In the genomic region with DNA sequence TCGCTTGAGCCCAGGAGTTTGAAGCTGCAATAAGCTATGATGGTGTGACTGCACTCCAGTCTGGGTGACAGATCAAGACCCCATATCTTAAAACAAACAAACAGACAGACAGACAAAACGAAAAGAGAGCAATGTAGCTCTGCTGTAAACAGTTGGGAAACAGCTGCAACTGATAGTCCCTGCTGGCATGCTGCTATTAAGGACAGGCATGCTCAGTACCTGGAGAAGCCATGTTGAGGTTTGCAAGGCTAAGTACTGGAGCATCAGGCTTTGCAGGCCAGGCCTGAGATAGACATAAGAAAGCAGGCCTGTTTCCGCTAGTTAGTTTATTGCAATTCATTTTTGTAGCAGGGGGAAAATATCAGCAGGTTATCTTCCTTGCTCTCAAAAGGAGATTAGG, we compare ENCODE assay signal across 3 cellular contexts.
TF ChIP-seq lines count a peak whose summit lies in the region.

No MANE protein-coding gene starts in this region.

TF ChIP-seq in GM23338, 12 proteins besides CTCF, POLR2A, EP300 and RAD21 (continues in another document):
- no peak for TF ChIP-seq ZNF331 (CRISPR knock-in tag; IDR thresholded peaks at IDR 0.05; ENCODE audit: low read depth)
- TF ChIP-seq POLR2AphosphoS5 (IDR thresholded peaks at IDR 0.05; ENCODE audit: low read depth), result no peak
- TF ChIP-seq, protein P1, sequence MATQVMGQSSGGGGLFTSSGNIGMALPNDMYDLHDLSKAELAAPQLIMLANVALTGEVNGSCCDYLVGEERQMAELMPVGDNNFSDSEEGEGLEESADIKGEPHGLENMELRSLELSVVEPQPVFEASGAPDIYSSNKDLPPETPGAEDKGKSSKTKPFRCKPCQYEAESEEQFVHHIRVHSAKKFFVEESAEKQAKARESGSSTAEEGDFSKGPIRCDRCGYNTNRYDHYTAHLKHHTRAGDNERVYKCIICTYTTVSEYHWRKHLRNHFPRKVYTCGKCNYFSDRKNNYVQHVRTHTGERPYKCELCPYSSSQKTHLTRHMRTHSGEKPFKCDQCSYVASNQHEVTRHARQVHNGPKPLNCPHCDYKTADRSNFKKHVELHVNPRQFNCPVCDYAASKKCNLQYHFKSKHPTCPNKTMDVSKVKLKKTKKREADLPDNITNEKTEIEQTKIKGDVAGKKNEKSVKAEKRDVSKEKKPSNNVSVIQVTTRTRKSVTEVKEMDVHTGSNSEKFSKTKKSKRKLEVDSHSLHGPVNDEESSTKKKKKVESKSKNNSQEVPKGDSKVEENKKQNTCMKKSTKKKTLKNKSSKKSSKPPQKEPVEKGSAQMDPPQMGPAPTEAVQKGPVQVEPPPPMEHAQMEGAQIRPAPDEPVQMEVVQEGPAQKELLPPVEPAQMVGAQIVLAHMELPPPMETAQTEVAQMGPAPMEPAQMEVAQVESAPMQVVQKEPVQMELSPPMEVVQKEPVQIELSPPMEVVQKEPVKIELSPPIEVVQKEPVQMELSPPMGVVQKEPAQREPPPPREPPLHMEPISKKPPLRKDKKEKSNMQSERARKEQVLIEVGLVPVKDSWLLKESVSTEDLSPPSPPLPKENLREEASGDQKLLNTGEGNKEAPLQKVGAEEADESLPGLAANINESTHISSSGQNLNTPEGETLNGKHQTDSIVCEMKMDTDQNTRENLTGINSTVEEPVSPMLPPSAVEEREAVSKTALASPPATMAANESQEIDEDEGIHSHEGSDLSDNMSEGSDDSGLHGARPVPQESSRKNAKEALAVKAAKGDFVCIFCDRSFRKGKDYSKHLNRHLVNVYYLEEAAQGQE (IDR thresholded peaks at IDR 0.05; ENCODE audit: unreplicated experiment), result no peak

TF ChIP-seq in WTC11, 78 proteins besides CTCF, POLR2A, EP300 and RAD21:
- TF ChIP-seq NFE2L1 (CRISPR knock-in tag; IDR thresholded peaks at IDR 0.05), result no peak
- no peak for TF ChIP-seq SOX15 (CRISPR knock-in tag; IDR thresholded peaks at IDR 0.05)
- TF ChIP-seq, protein P2, sequence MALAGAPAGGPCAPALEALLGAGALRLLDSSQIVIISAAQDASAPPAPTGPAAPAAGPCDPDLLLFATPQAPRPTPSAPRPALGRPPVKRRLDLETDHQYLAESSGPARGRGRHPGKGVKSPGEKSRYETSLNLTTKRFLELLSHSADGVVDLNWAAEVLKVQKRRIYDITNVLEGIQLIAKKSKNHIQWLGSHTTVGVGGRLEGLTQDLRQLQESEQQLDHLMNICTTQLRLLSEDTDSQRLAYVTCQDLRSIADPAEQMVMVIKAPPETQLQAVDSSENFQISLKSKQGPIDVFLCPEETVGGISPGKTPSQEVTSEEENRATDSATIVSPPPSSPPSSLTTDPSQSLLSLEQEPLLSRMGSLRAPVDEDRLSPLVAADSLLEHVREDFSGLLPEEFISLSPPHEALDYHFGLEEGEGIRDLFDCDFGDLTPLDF (CRISPR knock-in tag; IDR thresholded peaks at IDR 0.05), result no peak
- TF ChIP-seq TP53 (CRISPR knock-in tag; IDR thresholded peaks at IDR 0.05), result no peak
- TF ChIP-seq RORB (CRISPR knock-in tag; IDR thresholded peaks at IDR 0.05), result no peak
- TF ChIP-seq, protein P3, sequence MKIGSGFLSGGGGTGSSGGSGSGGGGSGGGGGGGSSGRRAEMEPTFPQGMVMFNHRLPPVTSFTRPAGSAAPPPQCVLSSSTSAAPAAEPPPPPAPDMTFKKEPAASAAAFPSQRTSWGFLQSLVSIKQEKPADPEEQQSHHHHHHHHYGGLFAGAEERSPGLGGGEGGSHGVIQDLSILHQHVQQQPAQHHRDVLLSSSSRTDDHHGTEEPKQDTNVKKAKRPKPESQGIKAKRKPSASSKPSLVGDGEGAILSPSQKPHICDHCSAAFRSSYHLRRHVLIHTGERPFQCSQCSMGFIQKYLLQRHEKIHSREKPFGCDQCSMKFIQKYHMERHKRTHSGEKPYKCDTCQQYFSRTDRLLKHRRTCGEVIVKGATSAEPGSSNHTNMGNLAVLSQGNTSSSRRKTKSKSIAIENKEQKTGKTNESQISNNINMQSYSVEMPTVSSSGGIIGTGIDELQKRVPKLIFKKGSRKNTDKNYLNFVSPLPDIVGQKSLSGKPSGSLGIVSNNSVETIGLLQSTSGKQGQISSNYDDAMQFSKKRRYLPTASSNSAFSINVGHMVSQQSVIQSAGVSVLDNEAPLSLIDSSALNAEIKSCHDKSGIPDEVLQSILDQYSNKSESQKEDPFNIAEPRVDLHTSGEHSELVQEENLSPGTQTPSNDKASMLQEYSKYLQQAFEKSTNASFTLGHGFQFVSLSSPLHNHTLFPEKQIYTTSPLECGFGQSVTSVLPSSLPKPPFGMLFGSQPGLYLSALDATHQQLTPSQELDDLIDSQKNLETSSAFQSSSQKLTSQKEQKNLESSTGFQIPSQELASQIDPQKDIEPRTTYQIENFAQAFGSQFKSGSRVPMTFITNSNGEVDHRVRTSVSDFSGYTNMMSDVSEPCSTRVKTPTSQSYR (CRISPR knock-in tag; IDR thresholded peaks at IDR 0.05), result no peak
- TF ChIP-seq, protein P4, sequence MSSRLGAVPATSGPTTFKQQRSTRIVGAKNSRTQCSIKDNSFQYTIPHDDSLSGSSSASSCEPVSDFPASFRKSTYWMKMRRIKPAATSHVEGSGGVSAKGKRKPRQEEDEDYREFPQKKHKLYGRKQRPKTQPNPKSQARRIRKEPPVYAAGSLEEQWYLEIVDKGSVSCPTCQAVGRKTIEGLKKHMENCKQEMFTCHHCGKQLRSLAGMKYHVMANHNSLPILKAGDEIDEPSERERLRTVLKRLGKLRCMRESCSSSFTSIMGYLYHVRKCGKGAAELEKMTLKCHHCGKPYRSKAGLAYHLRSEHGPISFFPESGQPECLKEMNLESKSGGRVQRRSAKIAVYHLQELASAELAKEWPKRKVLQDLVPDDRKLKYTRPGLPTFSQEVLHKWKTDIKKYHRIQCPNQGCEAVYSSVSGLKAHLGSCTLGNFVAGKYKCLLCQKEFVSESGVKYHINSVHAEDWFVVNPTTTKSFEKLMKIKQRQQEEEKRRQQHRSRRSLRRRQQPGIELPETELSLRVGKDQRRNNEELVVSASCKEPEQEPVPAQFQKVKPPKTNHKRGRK (CRISPR knock-in tag; IDR thresholded peaks at IDR 0.05; ENCODE audit: borderline replicate concordance), result no peak

TF ChIP-seq in H1, 55 proteins besides CTCF, POLR2A, EP300 and RAD21:
- TF ChIP-seq TCF12 (IDR thresholded peaks at IDR 0.05; ENCODE audit: low read depth, low read length) (no peak), SIN3A (conservative IDR thresholded peaks at IDR 0.05 in 1 of 2, IDR thresholded peaks at IDR 0.05 in 1 of 2; ENCODE audit: low read depth in 1 of 2, low read length in 2 of 2) (no peak)
- TF ChIP-seq, protein P5, sequence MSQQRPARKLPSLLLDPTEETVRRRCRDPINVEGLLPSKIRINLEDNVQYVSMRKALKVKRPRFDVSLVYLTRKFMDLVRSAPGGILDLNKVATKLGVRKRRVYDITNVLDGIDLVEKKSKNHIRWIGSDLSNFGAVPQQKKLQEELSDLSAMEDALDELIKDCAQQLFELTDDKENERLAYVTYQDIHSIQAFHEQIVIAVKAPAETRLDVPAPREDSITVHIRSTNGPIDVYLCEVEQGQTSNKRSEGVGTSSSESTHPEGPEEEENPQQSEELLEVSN (IDR thresholded peaks at IDR 0.05), result peak; percentile 62; the same call in 1 of the 2 replicates
